16 cellular contexts compared by ENCODE assay signal in genomic region chr15:35753486-35753885, GRCh38.
A peak's percentile ranks its signal among the peaks of the same experiment; 100 is the strongest.
DNase-seq lines count a peak whose midpoint lies in the region; ATAC-seq and TF ChIP-seq lines count a peak whose summit lies in the region.
"Had no signal": no experiment of that assay in that cellular context is flagged by ENCODE, and none has a peak within 500 bp of the region (broad histone marks: within the 10 kb centered on the region; RNA-seq: fewer than 3 reads in every experiment).

No MANE protein-coding gene starts in this region.

- H3K4me1 Mint-ChIP-seq in T-helper 17 cell, result no peaks in the 10 kb centered on the region
- no peaks in the 10 kb centered on the region for H3K4me1 Mint-ChIP-seq in activated CD8-positive, alpha-beta T cell treated with anti-CD3 and anti-CD28 coated beads for 36 hours (ENCODE audit: low read depth)
- H3K4me1 Mint-ChIP-seq: activated B cell treated with CpG ODN at 0.5 μM for 24 hours; activated naive CD8-positive, alpha-beta T cell treated with anti-CD3 and anti-CD28 coated beads, Interleukin-2, amount 50 U/mL, for 24 hours had no signal

- intact Hi-C loops in activated CD8-positive, alpha-beta T cell treated with anti-CD3 and anti-CD28 coated beads for 36 hours (cut with micrococcal nuclease), result no loop called here

- CTCF ChIA-PET in activated CD8-positive, alpha-beta T cell treated with anti-CD3 and anti-CD28 coated beads for 36 hours (lab: Charles Lee), result no interaction called here

- DNase-seq in EL (peak; percentile 24), RPMI7951 (ENCODE audit: low read depth) (peak; percentile 36), fibroblast of gingiva (ENCODE audit: low read depth) (peak; percentile 27), myocyte (ENCODE audit: low read depth) (peak; percentile 11), T-helper 17 cell (no peak), H7 (no peak), SK-N-DZ (ENCODE audit: low spot score) (no peak)
- DNase-seq in activated CD8-positive, alpha-beta T cell treated with anti-CD3 and anti-CD28 coated beads for 36 hours, result no peak
- DNase-seq: activated B cell treated with CpG ODN at 0.5 μM for 24 hours; activated CD8-positive, alpha-beta memory T cell treated with anti-CD3 and anti-CD28 coated beads, Interleukin-2, amount 50 U/mL, for 48 hours; activated naive CD8-positive, alpha-beta T cell treated with anti-CD3 and anti-CD28 coated beads, Interleukin-2, amount 50 U/mL, for 24 hours; CD4-positive, alpha-beta T cell; H9; left lung; NK-92 treated with Interleukin-12 subunit alpha and Interleukin-12 subunit beta, amount 100 ng/mL, for 24 hours; stimulated activated naive CD8-positive, alpha-beta T cell treated with anti-CD3 and anti-CD28 coated beads, Interleukin-15, Interleukin-2, amounts not matched to agents 100 U/mL and 50 U/mL, for 24 hours had no signal

- no peak overlapping the region for H3K4me3 ChIP-seq in H7 (ENCODE audit: insufficient read depth, low read depth, low read length)
- H3K4me3 ChIP-seq: left lung had no signal

- peaks cover 33% of the 10 kb centered on the region for H3K27me3 Mint-ChIP-seq in T-helper 17 cell
- peaks cover 2% of the 10 kb centered on the region for H3K27me3 Mint-ChIP-seq in activated CD8-positive, alpha-beta T cell treated with anti-CD3 and anti-CD28 coated beads for 36 hours

- no peaks in the 10 kb centered on the region for H3K9me3 Mint-ChIP-seq in activated CD8-positive, alpha-beta T cell treated with anti-CD3 and anti-CD28 coated beads for 36 hours
- H3K9me3 Mint-ChIP-seq: activated B cell treated with CpG ODN at 0.5 μM for 24 hours; activated naive CD8-positive, alpha-beta T cell treated with anti-CD3 and anti-CD28 coated beads, Interleukin-2, amount 50 U/mL, for 24 hours; CD4-positive, alpha-beta T cell; H9 had no signal

- POLR2A ChIA-PET in activated CD8-positive, alpha-beta T cell treated with anti-CD3 and anti-CD28 coated beads for 36 hours (lab: Charles Lee), result no interaction called here

- no peaks in the 10 kb centered on the region for H3K27me3 ChIP-seq in H7 (ENCODE audit: control insufficient read depth, insufficient read depth, low read length)
- H3K27me3 ChIP-seq: left lung had no signal

- no peak for TF ChIP-seq CTCF in activated CD8-positive, alpha-beta T cell treated with anti-CD3 and anti-CD28 coated beads for 36 hours (IDR thresholded peaks at IDR 0.05)

- no peak overlapping the region for H3K4me3 Mint-ChIP-seq in T-helper 17 cell
- no peak overlapping the region for H3K4me3 Mint-ChIP-seq in activated CD8-positive, alpha-beta T cell treated with anti-CD3 and anti-CD28 coated beads for 36 hours
- H3K4me3 Mint-ChIP-seq: activated B cell treated with CpG ODN at 0.5 μM for 24 hours; activated naive CD8-positive, alpha-beta T cell treated with anti-CD3 and anti-CD28 coated beads, Interleukin-2, amount 50 U/mL, for 24 hours; CD4-positive, alpha-beta T cell; H9 had no signal

- no peak overlapping the region for H3K27ac Mint-ChIP-seq in T-helper 17 cell
- H3K27ac Mint-ChIP-seq in activated CD8-positive, alpha-beta T cell treated with anti-CD3 and anti-CD28 coated beads for 36 hours, result no peak overlapping the region
- H3K27ac Mint-ChIP-seq: activated B cell treated with CpG ODN at 0.5 μM for 24 hours; activated naive CD8-positive, alpha-beta T cell treated with anti-CD3 and anti-CD28 coated beads, Interleukin-2, amount 50 U/mL, for 24 hours; CD4-positive, alpha-beta T cell; H9 had no signal

- no peaks in the 10 kb centered on the region for H3K9me3 ChIP-seq in T-helper 17 cell (ENCODE audit: control insufficient read depth, low read length, poor library complexity, severe bottlenecking)
- H3K9me3 ChIP-seq: left lung had no signal

- no peaks in the 10 kb centered on the region for H3K36me3 ChIP-seq in H7 (replicated peaks; ENCODE audit: control insufficient read depth, insufficient read depth, low read length)
- H3K36me3 ChIP-seq: left lung had no signal

- peaks cover 3% of the 10 kb centered on the region for H3K36me3 Mint-ChIP-seq in T-helper 17 cell (ENCODE audit: low read depth)
- no peaks in the 10 kb centered on the region for H3K36me3 Mint-ChIP-seq in activated CD8-positive, alpha-beta T cell treated with anti-CD3 and anti-CD28 coated beads for 36 hours (ENCODE audit: low read depth)

- no peak for ATAC-seq in T-helper 17 cell
- no peak for ATAC-seq in activated CD8-positive, alpha-beta T cell treated with anti-CD3 and anti-CD28 coated beads for 36 hours
- ATAC-seq: activated naive CD8-positive, alpha-beta T cell treated with anti-CD3 and anti-CD28 coated beads, Interleukin-2, amount 50 U/mL, for 24 hours; left lung; stimulated activated naive CD8-positive, alpha-beta T cell treated with anti-CD3 and anti-CD28 coated beads, Interleukin-15, Interleukin-2, amounts not matched to agents 100 U/mL and 50 U/mL, for 24 hours had no signal

Comparison
In these comparisons a context has a peak if more than half of its experiments do, and no peak if none do; other contexts are left out.
1. DNase-seq: peak in EL (single experiment), RPMI7951 (single experiment), fibroblast of gingiva (single experiment) and myocyte (single experiment); none in T-helper 17 cell (0 of 3), H7 (single experiment), activated CD8-positive, alpha-beta T cell treated with anti-CD3 and anti-CD28 coated beads for 36 hours (single experiment) and SK-N-DZ (single experiment).